26 cellular contexts compared by ENCODE assay signal in the genomic region with DNA sequence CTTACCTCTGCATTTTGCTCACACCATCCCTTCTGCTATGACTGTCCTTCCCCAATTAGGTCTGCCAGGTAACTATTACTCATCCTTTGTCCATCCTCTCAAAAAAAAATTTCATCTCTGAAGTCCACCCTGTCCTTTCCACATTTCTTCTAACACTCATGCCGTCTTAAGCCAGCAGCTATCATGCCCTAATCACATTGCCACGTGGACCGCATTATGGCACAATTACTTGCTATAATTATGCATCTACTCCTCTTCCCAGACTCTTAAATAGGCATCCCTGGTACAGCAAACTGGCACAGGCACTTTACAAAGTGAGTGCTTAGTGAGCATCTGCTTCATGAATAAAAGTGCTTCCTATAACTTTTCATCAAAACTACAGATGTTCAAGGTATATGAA.
"Had no signal": no experiment of that assay in that cellular context is flagged by ENCODE, and none has a peak within 500 bp of the region (broad histone marks: within the 10 kb centered on the region; RNA-seq: fewer than 3 reads in every experiment).

No MANE protein-coding gene starts in this region.

- H3K27me3 ChIP-seq: neural progenitor cell, neutrophil, right lobe of liver, stomach, testis, thyroid gland, transverse colon, upper lobe of left lung, vagina had no signal

- H3K4me1 ChIP-seq: lower lobe of right lung, neural progenitor cell, psoas muscle, right lobe of liver, stomach, testis, thyroid gland, transverse colon, upper lobe of left lung, vagina had no signal

- H3K36me3 ChIP-seq: lower lobe of right lung, neural progenitor cell, neutrophil, right lobe of liver, stomach, thyroid gland, transverse colon, upper lobe of left lung, vagina had no signal

- ATAC-seq: left lobe of liver; lower lobe of right lung; natural killer cell; psoas muscle; right lobe of liver; stimulated activated naive B cell treated with anti-CD40 and anti-IgM and Interleukin-4, amounts not matched to agents 10 μg/mL and 1 μg/mL and 100 μg/mL, for 72 hours; stimulated activated naive CD8-positive, alpha-beta T cell treated with anti-CD3 and anti-CD28 coated beads, Interleukin-15, Interleukin-2, amounts not matched to agents 100 U/mL and 50 U/mL, for 24 hours had no signal

- H3K4me3 ChIP-seq: lower lobe of right lung, neural progenitor cell, psoas muscle, right lobe of liver, smooth muscle cell, stomach, testis, thyroid gland, transverse colon, upper lobe of left lung, vagina had no signal

- H2AFZ ChIP-seq: neural progenitor cell, parathyroid adenoma had no signal

- H3K9me3 ChIP-seq: lower lobe of right lung, neutrophil, psoas muscle, right lobe of liver, stomach, testis, thyroid gland, transverse colon, upper lobe of left lung, vagina had no signal

- H3K4me2 ChIP-seq: neural progenitor cell, smooth muscle cell had no signal

- H3K9ac ChIP-seq: neural progenitor cell, parathyroid adenoma had no signal

- DNase-seq: hippocampal formation; kidney glomerular epithelial cell; left cardiac atrium; lower lobe of right lung; mesendoderm; naive B cell; natural killer cell; nephron progenitor cell; occipital lobe; psoas muscle; right lobe of liver; stimulated activated CD4-positive, alpha-beta T cell treated with anti-CD3 and anti-CD28 coated beads, Interleukin-1b, Interleukin-23, amount 100 ng/mL, for 48 hours; stimulated activated CD4-positive, alpha-beta T cell treated with anti-CD3 and anti-CD28 coated beads, Interleukin-4, amount 100 ng/mL, for 1 hour; stimulated activated naive B cell treated with anti-CD40 and anti-IgM and Interleukin-4, amounts not matched to agents 10 μg/mL and 1 μg/mL and 100 μg/mL, for 72 hours; stimulated activated naive CD8-positive, alpha-beta T cell treated with anti-CD3 and anti-CD28 coated beads, Interleukin-15, Interleukin-2, amounts not matched to agents 100 U/mL and 50 U/mL, for 24 hours; stomach; testis; thyroid gland; transverse colon; upper lobe of left lung had no signal

- H3K27ac ChIP-seq: lower lobe of right lung, neural progenitor cell, neutrophil, parathyroid adenoma, psoas muscle, right lobe of liver, stomach, testis, thyroid gland, transverse colon, upper lobe of left lung, vagina had no signal
